ENCODE assay signal across 12 cellular contexts in the genomic region with DNA sequence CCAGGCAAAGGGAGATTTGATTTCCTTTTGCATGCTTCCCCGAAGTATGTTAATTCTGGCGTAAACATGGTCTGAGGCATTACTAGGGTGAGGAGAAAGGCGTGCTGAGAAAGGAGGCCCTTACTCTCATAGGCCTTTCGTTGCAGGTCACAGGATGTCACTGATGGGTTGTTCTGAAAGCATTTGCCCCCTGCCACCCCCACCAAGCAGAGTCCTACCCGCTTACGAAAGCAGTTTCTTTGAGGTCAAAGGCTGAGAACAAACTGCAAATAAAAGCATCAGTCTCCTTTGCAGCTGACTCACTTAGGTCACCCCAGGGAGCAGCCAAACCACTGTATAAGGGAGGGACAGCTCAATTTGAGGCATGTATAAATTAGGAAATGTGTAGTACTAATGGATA. TPM values are rescaled to one million over a fixed set of nuclear protein-coding genes. Genes with fewer than 3 reads are reported as not detected.
A peak's percentile ranks its signal among the peaks of the same experiment; 100 is the strongest.
DNase-seq lines count a peak whose midpoint lies in the region; ATAC-seq and TF ChIP-seq lines count a peak whose summit lies in the region.
"Had no signal": no experiment of that assay in that cellular context is flagged by ENCODE, and none has a peak within 500 bp of the region (broad histone marks: within the 10 kb centered on the region; RNA-seq: fewer than 3 reads in every experiment).

No MANE protein-coding gene starts in this region.

- H3K36me3 Mint-ChIP-seq in HFFc6 (ENCODE audit: low read depth) = peaks cover 4% of the 10 kb centered on the region

- no peaks in the 10 kb centered on the region for H3K9me3 ChIP-seq in right lobe of liver

- TF ChIP-seq CTCF in HFFc6 (IDR thresholded peaks at IDR 0.05) (no peak), dorsolateral prefrontal cortex (IDR thresholded peaks at IDR 0.05 in 54 of 56, conservative IDR thresholded peaks at IDR 0.05 in 2 of 56; ENCODE audit: low read depth in 1 of 56, partially characterized antibody in 56 of 56) (no peak), right lobe of liver (IDR thresholded peaks at IDR 0.05) (no peak)

- H3K9me3 Mint-ChIP-seq in HFFc6 = 0 out of 2 replicates have a peak, but pooled peaks cover 3% of the 10 kb centered on the region

- H3K4me1 ChIP-seq in right lobe of liver = peaks cover 0 to 46% (median 2%) of the 10 kb centered on the region in 4 donors

- intact Hi-C loops in dorsolateral prefrontal cortex (cut with DNase I) = no loop called here
- intact Hi-C loops in right lobe of liver (cut with DNase I) = no loop called here

- no peak overlapping the region for H3K4me3 Mint-ChIP-seq in HFFc6

- H3K27me3 Mint-ChIP-seq in HFFc6 (ENCODE audit: insufficient read depth) = no peaks in the 10 kb centered on the region; the same call in 1 of the 2 replicates

- WGBS in right lobe of liver (ENCODE audit: insufficient coverage, low coverage, low lambda C conversion rate, missing lambda C conversion rate) = 23% methylated on average over 6 of the region's 6 CpGs

- DNase-seq in HFFc6 (peak; percentile 66), dorsolateral prefrontal cortex (no peak), right lobe of liver (peak in 2 of 3 donors; percentile 24 to 57), smooth muscle cell of the brain vasculature (ENCODE audit: low read depth, low spot score) (peak; percentile 93), NOMO-1 treated with dmso at 0.1 percent for 144 hours (lab: John Stamatoyannopoulos, UW; ENCODE audit: unreplicated experiment) (no peak)
- DNase-seq in activated CD8-positive, alpha-beta memory T cell treated with anti-CD3 and anti-CD28 coated beads, Interleukin-2, amount 50 U/mL, for 48 hours = no peak
- DNase-seq: amygdala, left colon, NCI-H1436 treated with DMSO at 0.1 percent for 48 hours had no signal

- peak overlapping the region; percentile 17; the same call in 1 of the 2 replicates for H3K27ac Mint-ChIP-seq in HFFc6

- ATAC-seq in right lobe of liver (peak; percentile 76 to 80 (median 78)), GM19395 (IDR thresholded peaks at IDR 0.05; ENCODE audit: unreplicated experiment) (no peak), HG03571 (IDR thresholded peaks at IDR 0.05; ENCODE audit: unreplicated experiment) (no peak)
- ATAC-seq: left colon had no signal

- TF ChIP-seq POLR2A in right lobe of liver (IDR thresholded peaks at IDR 0.05) = no peak

- H3K27ac ChIP-seq in dorsolateral prefrontal cortex (peak overlapping the region in 39 of 59 donors; percentile 5 to 83 (median 49)), right lobe of liver (peak overlapping the region in 2 of 3 donors; percentile 24 to 66)

- no peaks in the 10 kb centered on the region for H3K27me3 ChIP-seq in dorsolateral prefrontal cortex
- no peaks in the 10 kb centered on the region for H3K27me3 ChIP-seq in right lobe of liver

- peaks cover 53% of the 10 kb centered on the region for H3K4me1 Mint-ChIP-seq in HFFc6 (ENCODE audit: low read depth)

- H3K36me3 ChIP-seq in right lobe of liver = no peaks in the 10 kb centered on the region

- H3K4me3 ChIP-seq in dorsolateral prefrontal cortex (no peak overlapping the region), right lobe of liver (no peak overlapping the region)
- H3K4me3 ChIP-seq: skin epidermis had no signal

RNA-seq across cellular contexts. Expression of a gene that starts 57.1 kb away (rescaled TPM):
- 10 to 100 TPM; 34.4 to 57.3 (median 39.3) TPM for total RNA-seq in HFFc6 (2021; fragmentation: NEBNext Ultra II Directional; extraction: Animal tissue kit (Norgen Biotek cat#: 25700))
- 10 to 100 TPM; 10.1 to 26.8 (median 16.2) TPM for total RNA-seq in dorsolateral prefrontal cortex
- 10 to 100 TPM in 1 of 6 experiments, 1 to 10 TPM in 5; 5.9 to 10.9 (median 7.3) TPM for total RNA-seq in right lobe of liver

Comparison
In these comparisons a context has a peak if more than half of its experiments do, and no peak if none do; other contexts are left out.
1. DNase-seq: peak in HFFc6 (single experiment), right lobe of liver (2 of 3) and smooth muscle cell of the brain vasculature (single experiment); none in dorsolateral prefrontal cortex (0 of 10), activated CD8-positive, alpha-beta memory T cell treated with anti-CD3 and anti-CD28 coated beads, Interleukin-2, amount 50 U/mL, for 48 hours (single experiment) and NOMO-1 treated with dmso at 0.1 percent for 144 hours (single experiment).
2. ATAC-seq: peak in right lobe of liver (4 of 4); none in GM19395 (single experiment) and HG03571 (single experiment).